ENCODE assay signal across 9 cellular contexts in the genomic region with DNA sequence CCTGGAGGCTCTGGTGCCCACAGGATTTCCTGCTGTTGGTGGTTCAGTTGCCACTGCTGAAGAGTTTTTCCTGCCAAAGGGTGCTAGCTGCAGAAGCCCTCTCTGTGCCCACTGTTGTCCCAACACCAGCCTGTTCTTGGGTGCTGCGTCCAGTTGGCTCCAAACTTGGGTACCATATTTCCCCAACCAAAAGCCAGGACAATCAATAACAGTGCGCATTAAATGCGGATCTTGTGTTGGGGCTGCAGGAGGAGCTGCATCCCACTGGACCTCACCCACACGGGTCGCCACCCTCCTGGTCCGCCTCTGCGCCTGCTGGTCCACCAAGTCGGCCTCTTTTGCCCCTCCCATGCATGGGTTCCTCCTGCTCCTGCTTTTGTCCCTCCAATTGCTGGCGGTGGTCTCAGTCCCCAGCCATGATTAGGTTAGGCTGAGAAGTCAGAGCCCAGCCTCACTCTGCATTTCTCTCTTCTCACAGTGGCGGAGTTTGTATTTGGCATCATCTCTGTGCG. TPM values are rescaled to one million over a fixed set of nuclear protein-coding genes. Genes with fewer than 3 reads are reported as not detected.
A peak's percentile ranks its signal among the peaks of the same experiment; 100 is the strongest.
DNase-seq lines count a peak whose midpoint lies in the region; ATAC-seq, FAIRE-seq and TF ChIP-seq lines count a peak whose summit lies in the region.
"Had no signal": no experiment of that assay in that cellular context is flagged by ENCODE, and none has a peak within 500 bp of the region (broad histone marks: within the 10 kb centered on the region; RNA-seq: fewer than 3 reads in every experiment).

No MANE protein-coding gene starts in this region.

- no peak overlapping the region for H3K9ac ChIP-seq in kidney (ENCODE audit: low read length in 2 of 2)

- peak overlapping the region; percentile 91 for H3K27ac Mint-ChIP-seq in activated T-cell treated with anti-CD3 and anti-CD28 coated beads, Interleukin-2, amount 50 U/mL, for 24 hours
- H3K27ac Mint-ChIP-seq in activated T-helper 1 cell treated with anti-CD3 and anti-CD28 coated beads, Interleukin-12 subunit alpha, Interleukin-12 subunit beta, Interleukin-2, Interleukin-4 antibody, amounts not matched to agents 30 ng/mL and 10 ng/mL and 1 ng/mL, durations not matched to agents 14 hours and 24 hours and 36 hours, result peak overlapping the region; percentile 87

- peaks cover 15 to 30% of the 10 kb centered on the region in 2 donors for H3K4me1 ChIP-seq in kidney (ENCODE audit: control insufficient read depth in 1 of 2, insufficient read depth in 1 of 2, low read depth in 1 of 2, low read length in 2 of 2)

- no peaks in the 10 kb centered on the region for H3K27me3 Mint-ChIP-seq in activated T-cell treated with anti-CD3 and anti-CD28 coated beads, Interleukin-2, amount 50 U/mL, for 24 hours
- H3K27me3 Mint-ChIP-seq in activated T-helper 1 cell treated with anti-CD3 and anti-CD28 coated beads, Interleukin-12 subunit alpha, Interleukin-12 subunit beta, Interleukin-2, Interleukin-4 antibody, amounts not matched to agents 30 ng/mL and 10 ng/mL and 1 ng/mL, durations not matched to agents 14 hours and 24 hours and 36 hours (ENCODE audit: insufficient read depth), result no peaks in the 10 kb centered on the region

- H3K27ac ChIP-seq in kidney (ENCODE audit: low read depth in 2 of 2, low read length in 2 of 2) (no peak overlapping the region), substantia nigra (ENCODE audit: low read depth, low read length, poor library complexity, severe bottlenecking) (peak overlapping the region; percentile 67)
- H3K27ac ChIP-seq: HL-60 had no signal

- no peak overlapping the region for H3K4me3 ChIP-seq in kidney (ENCODE audit: low read length in 2 of 2)

- no peak for DNase-seq in activated T-cell treated with anti-CD3 and anti-CD28 coated beads, Interleukin-2, amount 50 U/mL, for 24 hours
- no peak for DNase-seq in activated T-cell treated with anti-CD3 and anti-CD28 coated beads, Interleukin-2, amount 50 U/mL, for 1 hour
- DNase-seq in activated T-helper 1 cell treated with anti-CD3 and anti-CD28 coated beads, Interleukin-12 subunit alpha, Interleukin-12 subunit beta, Interleukin-2, Interleukin-4 antibody, amounts not matched to agents 30 ng/mL and 10 ng/mL and 1 ng/mL, durations not matched to agents 14 hours and 24 hours and 36 hours (ENCODE audit: low spot score), result no peak
- peak; percentile 77 for DNase-seq in kidney
- DNase-seq in substantia nigra (lab: John Stamatoyannopoulos, UW), result no peak
- no peak for DNase-seq in activated gamma-delta T cell (lab: John Stamatoyannopoulos, UW)

- H3K4me3 Mint-ChIP-seq in activated T-cell treated with anti-CD3 and anti-CD28 coated beads, Interleukin-2, amount 50 U/mL, for 24 hours, result peak overlapping the region; percentile 60
- peak overlapping the region; percentile 34 for H3K4me3 Mint-ChIP-seq in activated T-helper 1 cell treated with anti-CD3 and anti-CD28 coated beads, Interleukin-12 subunit alpha, Interleukin-12 subunit beta, Interleukin-2, Interleukin-4 antibody, amounts not matched to agents 30 ng/mL and 10 ng/mL and 1 ng/mL, durations not matched to agents 14 hours and 24 hours and 36 hours

- peaks cover 26% of the 10 kb centered on the region for H3K36me3 Mint-ChIP-seq in activated T-cell treated with anti-CD3 and anti-CD28 coated beads, Interleukin-2, amount 50 U/mL, for 24 hours (ENCODE audit: low read depth)
- peaks cover 29% of the 10 kb centered on the region for H3K36me3 Mint-ChIP-seq in activated T-helper 1 cell treated with anti-CD3 and anti-CD28 coated beads, Interleukin-12 subunit alpha, Interleukin-12 subunit beta, Interleukin-2, Interleukin-4 antibody, amounts not matched to agents 30 ng/mL and 10 ng/mL and 1 ng/mL, durations not matched to agents 14 hours and 24 hours and 36 hours (ENCODE audit: low read depth)

- intact Hi-C loops in activated T-helper 1 cell treated with anti-CD3 and anti-CD28 coated beads, Interleukin-12 subunit alpha, Interleukin-12 subunit beta, Interleukin-2, Interleukin-4 antibody, amounts not matched to agents 30 ng/mL and 10 ng/mL and 1 ng/mL, durations not matched to agents 14 hours and 24 hours and 36 hours (cut with micrococcal nuclease), result loop anchor here (1.0 to 2.0 kb wide), 4 partner anchors 8 to 268 kb away; partner anchors contain the start of gene RSPH1
- intact Hi-C loops in kidney (cut with DNase I), result no loop called here

- no peak for TF ChIP-seq CTCF in kidney (IDR thresholded peaks at IDR 0.05; ENCODE audit: borderline replicate concordance, extremely low read depth, insufficient read depth)

- peaks cover 83% of the 10 kb centered on the region for H3K4me1 Mint-ChIP-seq in activated T-cell treated with anti-CD3 and anti-CD28 coated beads, Interleukin-2, amount 50 U/mL, for 24 hours (ENCODE audit: low read depth)
- peaks cover 84% of the 10 kb centered on the region for H3K4me1 Mint-ChIP-seq in activated T-helper 1 cell treated with anti-CD3 and anti-CD28 coated beads, Interleukin-12 subunit alpha, Interleukin-12 subunit beta, Interleukin-2, Interleukin-4 antibody, amounts not matched to agents 30 ng/mL and 10 ng/mL and 1 ng/mL, durations not matched to agents 14 hours and 24 hours and 36 hours (ENCODE audit: low read depth)

- FAIRE-seq in kidney (lab: Jason Lieb, UNC), result no peak

- H3K9me3 Mint-ChIP-seq in activated T-cell treated with anti-CD3 and anti-CD28 coated beads, Interleukin-2, amount 50 U/mL, for 24 hours, result peaks cover 3% of the 10 kb centered on the region
- no peaks in the 10 kb centered on the region for H3K9me3 Mint-ChIP-seq in activated T-helper 1 cell treated with anti-CD3 and anti-CD28 coated beads, Interleukin-12 subunit alpha, Interleukin-12 subunit beta, Interleukin-2, Interleukin-4 antibody, amounts not matched to agents 30 ng/mL and 10 ng/mL and 1 ng/mL, durations not matched to agents 14 hours and 24 hours and 36 hours

- no peaks in the 10 kb centered on the region for H3K9me3 ChIP-seq in kidney (ENCODE audit: control insufficient read depth in 1 of 2, low read length in 2 of 2)

- no peak for ATAC-seq in GM18868 (IDR thresholded peaks at IDR 0.05; ENCODE audit: unreplicated experiment)
- no peak for ATAC-seq in HG02938 (IDR thresholded peaks at IDR 0.05; ENCODE audit: unreplicated experiment)

- H3K36me3 ChIP-seq in kidney (ENCODE audit: control insufficient read depth in 1 of 2, insufficient read depth in 2 of 2, low read length in 2 of 2), result no peaks in the 10 kb centered on the region

RNA-seq across cellular contexts. Expression of gene ABCG1, which starts 9.8 kb away (rescaled TPM):
- 9.3 and 10.2 TPM in 2 replicates for total RNA-seq in activated T-helper 1 cell treated with anti-CD3 and anti-CD28 coated beads, Interleukin-12 subunit alpha, Interleukin-12 subunit beta, Interleukin-2, Interleukin-4 antibody, amounts not matched to agents 30 ng/mL and 10 ng/mL and 1 ng/mL, durations not matched to agents 14 hours and 24 hours and 36 hours
- 27.6 TPM for total RNA-seq in kidney
- polyA plus RNA-seq in kidney (ENCODE audit: insufficient read depth, low read depth, low replicate concordance), result 5.6 TPM
